Comparison of ENCODE assay signal across 36 cellular contexts in the genomic region with DNA sequence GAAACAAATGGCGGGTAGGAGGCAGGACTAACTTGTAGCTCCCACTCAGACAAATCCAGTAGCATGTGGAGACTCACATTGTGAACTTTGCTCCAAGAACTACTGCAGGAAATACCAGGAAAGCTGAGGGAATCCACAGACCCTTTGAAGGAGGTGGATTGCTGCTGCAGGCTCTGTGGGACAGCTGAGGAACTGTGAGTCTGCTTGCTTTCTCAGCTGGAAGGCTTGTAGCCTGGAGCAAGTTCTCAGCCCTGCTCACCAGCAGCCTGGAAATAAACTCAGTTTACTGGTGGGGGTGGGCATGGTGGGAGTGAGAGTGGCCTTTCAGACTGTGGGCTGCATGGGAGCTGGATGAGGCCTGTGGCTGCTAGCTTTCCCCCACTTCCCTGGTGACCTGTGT. TPM values are rescaled to one million over a fixed set of nuclear protein-coding genes. Genes with fewer than 3 reads are reported as not detected.
DNase-seq lines count a peak whose midpoint lies in the region; TF ChIP-seq lines count a peak whose summit lies in the region.
"Had no signal": no experiment of that assay in that cellular context is flagged by ENCODE, and none has a peak within 500 bp of the region (broad histone marks: within the 10 kb centered on the region; RNA-seq: fewer than 3 reads in every experiment).

No MANE protein-coding gene starts in this region.

- H2BK120ac ChIP-seq in mesenchymal stem cell (ENCODE audit: low read depth, low read length): no peak overlapping the region

- H3K4me2 ChIP-seq in mesenchymal stem cell (ENCODE audit: low read length, poor library complexity, severe bottlenecking): no peak overlapping the region
- H3K4me2 ChIP-seq: KMS-11 had no signal

- H2AFZ ChIP-seq in mesenchymal stem cell (ENCODE audit: low read depth, low read length): no peak overlapping the region

- H2AK5ac ChIP-seq in mesenchymal stem cell (ENCODE audit: low read length, severe bottlenecking): no peak overlapping the region

- H4K91ac ChIP-seq in mesenchymal stem cell (ENCODE audit: low read length): peak overlapping the region; percentile 39

- peaks cover 9% of the 10 kb centered on the region; the same call in 1 of the 2 replicates for H3K4me1 Mint-ChIP-seq in HFFc6 (ENCODE audit: low read depth)
- H3K4me1 Mint-ChIP-seq: activated B cell treated with CpG ODN at 0.5 μM for 24 hours, natural killer cell had no signal

- DNase-seq in HFFc6 (peak; percentile 27), brain pericyte (ENCODE audit: low read depth, low spot score) (peak; percentile 65), mesenchymal stem cell (peak; percentile 20), spleen (peak; percentile 52), NCI-H748 treated with DMSO at 0.1 percent for 48 hours (lab: John Stamatoyannopoulos, UW) (no peak), ACHN (no peak)
- no peak for DNase-seq in activated CD8-positive, alpha-beta memory T cell treated with anti-CD3 and anti-CD28 coated beads, Interleukin-2, amount 50 U/mL, for 4 hours
- DNase-seq: activated B cell treated with CpG ODN at 0.5 μM for 24 hours; activated effector memory CD4-positive, alpha-beta T cell treated with Interleukin-2 at 50 U/mL for 16 hours; activated T-cell treated with anti-CD3 and anti-CD28 coated beads, Interleukin-2, amount 50 U/mL, for 1 hour; COR-L47; DMS79 treated with DMSO at 0.1 percent for 48 hours; H7; heart right ventricle; mucosa of descending colon; natural killer cell; NCI-H2081; NCI-H524 treated with DMSO at 0.1 percent for 48 hours; OCI-M1; ovary; retina; stimulated activated CD4-positive, alpha-beta T cell treated with anti-CD3 and anti-CD28 coated beads, Interleukin-2, amount 100 ng/mL, for 48 hours had no signal

- H2BK15ac ChIP-seq in mesenchymal stem cell (ENCODE audit: low read depth, poor library complexity, severe bottlenecking): no peak overlapping the region

- peak overlapping the region; percentile 74 for H3K27ac ChIP-seq in mesenchymal stem cell (ENCODE audit: low read length, poor library complexity, severe bottlenecking)
- H3K27ac ChIP-seq in spleen: no peak overlapping the region
- H3K27ac ChIP-seq: C4-2B, esophagus muscularis mucosa, heart right ventricle, KMS-11, ovary, thoracic aorta had no signal

- H3K36me3 ChIP-seq in mesenchymal stem cell (ENCODE audit: control insufficient read depth in 1 of 2, insufficient read depth in 2 of 2, low read depth in 1 of 2, low read length in 2 of 2): no peaks in the 10 kb centered on the region
- H3K36me3 ChIP-seq in spleen: no peaks in the 10 kb centered on the region
- H3K36me3 ChIP-seq: esophagus muscularis mucosa, heart right ventricle, ovary, thoracic aorta had no signal

- H3K27me3 Mint-ChIP-seq in HFFc6 (ENCODE audit: insufficient read depth): peaks cover 1% of the 10 kb centered on the region
- H3K27me3 Mint-ChIP-seq: activated B cell treated with CpG ODN at 0.5 μM for 24 hours; activated CD4-positive, alpha-beta T cell treated with anti-CD3 and anti-CD28 coated beads, Interleukin-2, amount 10 ng/mL, durations not matched to agents 7 days and 5 days; activated naive CD8-positive, alpha-beta T cell; central memory CD8-positive, alpha-beta T cell; stimulated activated naive CD8-positive, alpha-beta T cell treated with anti-CD3 and anti-CD28 coated beads, Interleukin-15, amount 100 ng/mL, for 72 hours had no signal

- peak overlapping the region in 1 of 2 experiments; percentile 75 for H3K14ac ChIP-seq in mesenchymal stem cell (ENCODE audit: low read length in 2 of 2)

- TF ChIP-seq CTCF in HFFc6 (IDR thresholded peaks at IDR 0.05) (no peak), spleen (IDR thresholded peaks at IDR 0.05 in 8 of 11, conservative IDR thresholded peaks at IDR 0.05 in 3 of 11) (no peak)

- H3K4me1 ChIP-seq in mesenchymal stem cell (ENCODE audit: control insufficient read depth, insufficient read depth, low read depth, low read length): peaks cover 3% of the 10 kb centered on the region
- no peaks in the 10 kb centered on the region for H3K4me1 ChIP-seq in spleen
- H3K4me1 ChIP-seq: esophagus muscularis mucosa, heart right ventricle had no signal

- H2BK5ac ChIP-seq in mesenchymal stem cell (ENCODE audit: low read depth, low read length, poor library complexity, severe bottlenecking): no peak overlapping the region

- no peak overlapping the region for H3K9ac ChIP-seq in mesenchymal stem cell (ENCODE audit: low read length)
- H3K9ac ChIP-seq: KMS-11 had no signal

- peak overlapping the region; percentile 50 to 77 for H2BK12ac ChIP-seq in mesenchymal stem cell (ENCODE audit: low read length in 2 of 2)

- intact Hi-C loops in spleen (cut with DNase I; ENCODE audit: low total_unique reads): no loop called here

- H3K27me3 ChIP-seq in mesenchymal stem cell (ENCODE audit: control insufficient read depth in 1 of 2, insufficient read depth in 1 of 2, low read length in 2 of 2): no peaks in the 10 kb centered on the region
- peaks cover 0 to 9% (median 0%) of the 10 kb centered on the region in 7 donors for H3K27me3 ChIP-seq in spleen (replicated peaks in 1 of 7)
- H3K27me3 ChIP-seq: esophagus muscularis mucosa, ovary had no signal

- no peaks in the 10 kb centered on the region for H3K79me1 ChIP-seq in mesenchymal stem cell (replicated peaks; ENCODE audit: low read length, poor library complexity, severe bottlenecking)

- no peaks in the 10 kb centered on the region for H3K36me3 Mint-ChIP-seq in HFFc6 (ENCODE audit: low read depth)

- H3K18ac ChIP-seq in mesenchymal stem cell (ENCODE audit: low read depth in 1 of 2, low read length in 2 of 2): peak overlapping the region in 1 of 2 experiments; percentile 21

- H3K23ac ChIP-seq in mesenchymal stem cell (ENCODE audit: low read length in 2 of 2): no peak overlapping the region

- no peak overlapping the region for H3K4ac ChIP-seq in mesenchymal stem cell (ENCODE audit: low read depth in 1 of 2, low read length in 2 of 2)

- in situ Hi-C loops in ACHN (cut with HindIII; ENCODE audit: low pct_ligation_motif_present, low pct_unique_long_range_greater_than_20kb, low sequenced_read_pairs): no loop called here

- H3K4me3 ChIP-seq in mesenchymal stem cell (ENCODE audit: insufficient read depth in 1 of 2, low read depth in 1 of 2, low read length in 2 of 2) (no peak overlapping the region), spleen (no peak overlapping the region)
- H3K4me3 ChIP-seq: esophagus muscularis mucosa, heart right ventricle, lung, mucosa of descending colon, ovary, thoracic aorta had no signal

- TF ChIP-seq POLR2A in spleen (IDR thresholded peaks at IDR 0.05): no peak

- 17% methylated on average over 1 of the region's 1 CpG for WGBS in mesenchymal stem cell
- WGBS in spleen, 5 donors: 30 to 80% (median 67%) methylated on average over 1 of the region's 1 CpG

- H3K9me3 ChIP-seq in mesenchymal stem cell (ENCODE audit: control insufficient read depth, low read length): no peaks in the 10 kb centered on the region
- peaks cover 0 to 21% (median 10%) of the 10 kb centered on the region in 8 donors for H3K9me3 ChIP-seq in spleen
- H3K9me3 ChIP-seq: esophagus muscularis mucosa, mucosa of descending colon, ovary, thoracic aorta had no signal

- no peak overlapping the region; the same call in 1 of the 2 replicates for H3K27ac Mint-ChIP-seq in HFFc6
- H3K27ac Mint-ChIP-seq: activated B cell treated with CpG ODN at 0.5 μM for 24 hours; activated naive CD8-positive, alpha-beta T cell; natural killer cell; stimulated activated naive CD8-positive, alpha-beta T cell treated with anti-CD3 and anti-CD28 coated beads, Interleukin-15, amount 100 ng/mL, for 72 hours had no signal

- peak overlapping the region; percentile 13 for H4K8ac ChIP-seq in mesenchymal stem cell (ENCODE audit: low read length)

- no peak overlapping the region for H3K4me3 Mint-ChIP-seq in HFFc6
- H3K4me3 Mint-ChIP-seq: activated B cell treated with CpG ODN at 0.5 μM for 24 hours; activated CD4-positive, alpha-beta T cell treated with anti-CD3 and anti-CD28 coated beads, Interleukin-2, amount 10 ng/mL, durations not matched to agents 7 days and 5 days; activated naive CD8-positive, alpha-beta T cell; central memory CD8-positive, alpha-beta T cell; natural killer cell had no signal

- H3K9me3 Mint-ChIP-seq in HFFc6: no peaks in the 10 kb centered on the region

RNA-seq across cellular contexts. Expression of gene RTL3, which starts 16.0 kb away (rescaled TPM):
- total RNA-seq in HFFc6 (2021; fragmentation: NEBNext Ultra II Directional; extraction: Animal tissue kit (Norgen Biotek cat#: 25700)): under 1 TPM; 0.21 to 0.62 (median 0.44) TPM
- polyA plus RNA-seq in mesenchymal stem cell (2013, experiment 1 of 2): 0.04 TPM
- polyA plus RNA-seq in mesenchymal stem cell (2013, experiment 2 of 2): 0.10 TPM
- total RNA-seq in spleen: not detected
- under 1 TPM in 2 of 3 donors, not detected in 1; 0.03 TPM for polyA plus RNA-seq in spleen
- total RNA-seq: activated B cell treated with CpG ODN at 0.5 μM for 24 hours; activated CD4-positive, alpha-beta T cell treated with anti-CD3 and anti-CD28 coated beads, Interleukin-2, amount 10 ng/mL, durations not matched to agents 7 days and 5 days; activated CD8-positive, alpha-beta memory T cell treated with anti-CD3 and anti-CD28 coated beads for 36 hours; dermis microvascular lymphatic vessel endothelial cell; frontal cortex; H7; natural killer cell; SK-MEL-5; T-cell had no signal

Comparison
In these comparisons a context has a peak if more than half of its experiments do, and no peak if none do; other contexts are left out.
1. DNase-seq: peak in HFFc6 (single experiment), brain pericyte (single experiment), mesenchymal stem cell (single experiment) and spleen (single experiment); none in NCI-H748 treated with DMSO at 0.1 percent for 48 hours (single experiment), ACHN (single experiment) and activated CD8-positive, alpha-beta memory T cell treated with anti-CD3 and anti-CD28 coated beads, Interleukin-2, amount 50 U/mL, for 4 hours (single experiment).